In the genomic region with DNA sequence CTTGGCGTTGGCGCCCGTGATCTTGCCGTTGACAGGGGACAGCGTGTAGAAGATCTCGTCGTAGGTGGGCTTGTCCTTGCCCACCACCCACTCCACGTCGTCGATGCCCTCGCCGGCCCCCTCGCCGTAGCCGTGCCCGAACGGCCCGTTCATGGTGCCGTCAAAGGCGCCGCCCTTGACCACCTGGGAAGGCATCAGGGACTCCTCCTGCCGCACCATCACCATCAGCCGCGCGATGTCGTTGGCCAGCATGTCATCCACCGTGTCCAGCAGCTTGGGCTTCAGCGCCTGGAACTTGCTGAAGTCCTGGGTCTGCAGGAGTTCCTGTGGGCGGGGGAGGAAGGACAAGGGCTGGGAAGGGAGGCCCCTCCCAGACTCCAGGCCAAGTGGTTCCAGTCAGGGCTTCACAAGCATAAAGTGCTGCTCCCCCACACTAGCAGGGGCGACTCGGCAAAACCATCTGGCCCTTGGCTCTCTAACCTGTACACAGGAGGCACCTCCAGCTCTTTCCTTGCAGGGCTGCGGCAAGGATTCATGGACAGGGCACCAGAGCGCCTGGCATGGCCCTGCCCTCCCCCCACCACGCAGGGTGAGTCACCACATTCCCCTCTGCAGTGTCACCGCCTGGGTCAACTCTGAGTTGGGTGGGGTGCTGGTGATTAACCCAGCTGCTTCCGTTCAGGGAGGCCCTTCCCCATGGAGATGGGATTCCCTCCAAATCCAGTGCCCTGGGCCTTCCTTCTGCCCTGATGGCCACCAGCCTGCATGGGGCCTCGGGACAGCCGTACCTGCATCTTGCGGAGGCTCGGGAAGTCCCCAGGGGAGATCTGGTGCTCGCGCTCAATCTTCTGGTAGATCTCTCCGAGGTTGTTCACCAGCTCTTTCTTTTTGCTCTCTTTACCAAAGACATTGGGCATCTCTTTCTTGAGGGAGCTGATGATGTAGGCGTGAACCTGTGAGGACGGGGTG, we compare ENCODE assay signal across 1 cellular context.
TF ChIP-seq lines count a peak whose summit lies in the region.

No MANE protein-coding gene starts in this region.

TF ChIP-seq in K562, 482 proteins besides CTCF, POLR2A, EP300 and RAD21 (continued from another document):
- TF ChIP-seq, protein P1, sequence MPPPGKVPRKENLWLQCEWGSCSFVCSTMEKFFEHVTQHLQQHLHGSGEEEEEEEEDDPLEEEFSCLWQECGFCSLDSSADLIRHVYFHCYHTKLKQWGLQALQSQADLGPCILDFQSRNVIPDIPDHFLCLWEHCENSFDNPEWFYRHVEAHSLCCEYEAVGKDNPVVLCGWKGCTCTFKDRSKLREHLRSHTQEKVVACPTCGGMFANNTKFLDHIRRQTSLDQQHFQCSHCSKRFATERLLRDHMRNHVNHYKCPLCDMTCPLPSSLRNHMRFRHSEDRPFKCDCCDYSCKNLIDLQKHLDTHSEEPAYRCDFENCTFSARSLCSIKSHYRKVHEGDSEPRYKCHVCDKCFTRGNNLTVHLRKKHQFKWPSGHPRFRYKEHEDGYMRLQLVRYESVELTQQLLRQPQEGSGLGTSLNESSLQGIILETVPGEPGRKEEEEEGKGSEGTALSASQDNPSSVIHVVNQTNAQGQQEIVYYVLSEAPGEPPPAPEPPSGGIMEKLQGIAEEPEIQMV (tag; conservative IDR thresholded peaks at IDR 0.05; ENCODE audit: low read depth) = no peak
- TF ChIP-seq, protein P2, sequence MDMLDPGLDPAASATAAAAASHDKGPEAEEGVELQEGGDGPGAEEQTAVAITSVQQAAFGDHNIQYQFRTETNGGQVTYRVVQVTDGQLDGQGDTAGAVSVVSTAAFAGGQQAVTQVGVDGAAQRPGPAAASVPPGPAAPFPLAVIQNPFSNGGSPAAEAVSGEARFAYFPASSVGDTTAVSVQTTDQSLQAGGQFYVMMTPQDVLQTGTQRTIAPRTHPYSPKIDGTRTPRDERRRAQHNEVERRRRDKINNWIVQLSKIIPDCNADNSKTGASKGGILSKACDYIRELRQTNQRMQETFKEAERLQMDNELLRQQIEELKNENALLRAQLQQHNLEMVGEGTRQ (CRISPR knock-in tag; IDR thresholded peaks at IDR 0.05) = no peak
- TF ChIP-seq COPS2 (conservative IDR thresholded peaks at IDR 0.05) (no peak), TEAD2 (tag; IDR thresholded peaks at IDR 0.05) (peak; percentile 86), FOXJ2 (tag; IDR thresholded peaks at IDR 0.05) (no peak), MAX (CRISPR knock-in tag; IDR thresholded peaks at IDR 0.05) (peak; percentile 33; the same call in 1 of the 2 replicates), ZNF592 (IDR thresholded peaks at IDR 0.05) (peak; percentile 97), KLF16 (IDR thresholded peaks at IDR 0.05) (no peak), ZNF174 (CRISPR knock-in tag; IDR thresholded peaks at IDR 0.05) (no peak), ZNF707 (CRISPR knock-in tag; conservative IDR thresholded peaks at IDR 0.05) (no peak), ZNF77 (CRISPR knock-in tag; IDR thresholded peaks at IDR 0.05) (no peak), HNRNPUL1 (IDR thresholded peaks at IDR 0.05; ENCODE audit: low read length) (no peak), HNRNPLL (IDR thresholded peaks at IDR 0.05; ENCODE audit: low read depth, low read length, poor library complexity, severe bottlenecking) (no peak), PRPF4 (IDR thresholded peaks at IDR 0.05; ENCODE audit: insufficient read depth, low read depth, low read length, poor library complexity, severe bottlenecking) (no peak), THAP7 (CRISPR knock-in tag; IDR thresholded peaks at IDR 0.05) (no peak), PTBP1 (IDR thresholded peaks at IDR 0.05; ENCODE audit: low read depth, low read length) (no peak), ETV6 (IDR thresholded peaks at IDR 0.05; ENCODE audit: borderline replicate concordance in 1 of 2, low read depth in 2 of 2, low read length in 1 of 2) (no peak), ETV6 (CRISPR knock-in tag; IDR thresholded peaks at IDR 0.05; ENCODE audit: borderline replicate concordance) (no peak), JUN (IDR thresholded peaks at IDR 0.05; ENCODE audit: borderline replicate concordance, low read depth, low read length) (peak; percentile 99), JUN (CRISPR knock-in tag; IDR thresholded peaks at IDR 0.05; ENCODE audit: borderline replicate concordance) (peak; percentile 98), ZBTB7A (IDR thresholded peaks at IDR 0.05; ENCODE audit: borderline replicate concordance, control insufficient read depth, low read depth, low read length) (peak; percentile 55; the same call in 1 of the 2 replicates), ZNF589 (CRISPR knock-in tag; IDR thresholded peaks at IDR 0.05; ENCODE audit: low read depth) (peak; percentile 90), ZNF316 (IDR thresholded peaks at IDR 0.05) (peak; percentile 39; the same call in 1 of the 2 replicates), BRCA1 (IDR thresholded peaks at IDR 0.05) (no peak), BRCA1 (CRISPR knock-in tag; IDR thresholded peaks at IDR 0.05) (no peak), POLR2G (IDR thresholded peaks at IDR 0.05; ENCODE audit: low read depth, low read length) (no peak; the same call in 1 of the 2 replicates), TBL1XR1 (IDR thresholded peaks at IDR 0.05; ENCODE audit: low read length in 2 of 2) (0 out of 4 replicates have a peak, but pooled peaks of 1 of the 2 experiments have one; percentile 44), ZNF766 (CRISPR knock-in tag; conservative IDR thresholded peaks at IDR 0.05) (no peak), ARID1B (IDR thresholded peaks at IDR 0.05) (peak; percentile 93), ZNF764 (CRISPR knock-in tag; IDR thresholded peaks at IDR 0.05; ENCODE audit: low read depth) (no peak), THRA (IDR thresholded peaks at IDR 0.05) (no peak), TRIM24 (IDR thresholded peaks at IDR 0.05) (peak; percentile 58 to 77; a peak in 3 of 4 replicates), SAFB2 (IDR thresholded peaks at IDR 0.05; ENCODE audit: borderline replicate concordance, low read depth, low read length, severe bottlenecking) (no peak), HCFC1 (IDR thresholded peaks at IDR 0.05; ENCODE audit: low read depth, low read length) (no peak), CEBPB (tag; IDR thresholded peaks at IDR 0.05) (no peak), TOE1 (IDR thresholded peaks at IDR 0.05; ENCODE audit: borderline replicate concordance) (peak; percentile 59), TOE1 (CRISPR knock-in tag; IDR thresholded peaks at IDR 0.05; ENCODE audit: borderline replicate concordance, low read depth) (no peak), TAF9B (IDR thresholded peaks at IDR 0.05; ENCODE audit: partially characterized antibody) (peak; percentile 96), NR0B1 (IDR thresholded peaks at IDR 0.05; ENCODE audit: partially characterized antibody) (no peak), TGIF2 (CRISPR knock-in tag; IDR thresholded peaks at IDR 0.05) (no peak), RCOR1 (IDR thresholded peaks at IDR 0.05; ENCODE audit: borderline replicate concordance in 1 of 2, low read depth in 2 of 2, low read length in 2 of 2) (peak in 1 of 2 experiments; percentile 48; a peak in 2 of 4 replicates), SRSF3 (IDR thresholded peaks at IDR 0.05; ENCODE audit: insufficient read depth, low read length) (no peak), ZNF224 (CRISPR knock-in tag; IDR thresholded peaks at IDR 0.05) (no peak), ELF4 (CRISPR knock-in tag; IDR thresholded peaks at IDR 0.05) (peak; percentile 54; the same call in 1 of the 2 replicates)
- TF ChIP-seq, protein P3, sequence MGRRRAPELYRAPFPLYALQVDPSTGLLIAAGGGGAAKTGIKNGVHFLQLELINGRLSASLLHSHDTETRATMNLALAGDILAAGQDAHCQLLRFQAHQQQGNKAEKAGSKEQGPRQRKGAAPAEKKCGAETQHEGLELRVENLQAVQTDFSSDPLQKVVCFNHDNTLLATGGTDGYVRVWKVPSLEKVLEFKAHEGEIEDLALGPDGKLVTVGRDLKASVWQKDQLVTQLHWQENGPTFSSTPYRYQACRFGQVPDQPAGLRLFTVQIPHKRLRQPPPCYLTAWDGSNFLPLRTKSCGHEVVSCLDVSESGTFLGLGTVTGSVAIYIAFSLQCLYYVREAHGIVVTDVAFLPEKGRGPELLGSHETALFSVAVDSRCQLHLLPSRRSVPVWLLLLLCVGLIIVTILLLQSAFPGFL (CRISPR knock-in tag; IDR thresholded peaks at IDR 0.05) = no peak
- TF ChIP-seq, protein P4, sequence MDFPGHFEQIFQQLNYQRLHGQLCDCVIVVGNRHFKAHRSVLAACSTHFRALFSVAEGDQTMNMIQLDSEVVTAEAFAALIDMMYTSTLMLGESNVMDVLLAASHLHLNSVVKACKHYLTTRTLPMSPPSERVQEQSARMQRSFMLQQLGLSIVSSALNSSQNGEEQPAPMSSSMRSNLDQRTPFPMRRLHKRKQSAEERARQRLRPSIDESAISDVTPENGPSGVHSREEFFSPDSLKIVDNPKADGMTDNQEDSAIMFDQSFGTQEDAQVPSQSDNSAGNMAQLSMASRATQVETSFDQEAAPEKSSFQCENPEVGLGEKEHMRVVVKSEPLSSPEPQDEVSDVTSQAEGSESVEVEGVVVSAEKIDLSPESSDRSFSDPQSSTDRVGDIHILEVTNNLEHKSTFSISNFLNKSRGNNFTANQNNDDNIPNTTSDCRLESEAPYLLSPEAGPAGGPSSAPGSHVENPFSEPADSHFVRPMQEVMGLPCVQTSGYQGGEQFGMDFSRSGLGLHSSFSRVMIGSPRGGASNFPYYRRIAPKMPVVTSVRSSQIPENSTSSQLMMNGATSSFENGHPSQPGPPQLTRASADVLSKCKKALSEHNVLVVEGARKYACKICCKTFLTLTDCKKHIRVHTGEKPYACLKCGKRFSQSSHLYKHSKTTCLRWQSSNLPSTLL (IDR thresholded peaks at IDR 0.05) = no peak
